In genomic region chr11:43917851-43918250, GRCh38 we compare ENCODE assay signal across 2 cellular contexts.
TF ChIP-seq lines count a peak whose summit lies in the region.

No MANE protein-coding gene starts in this region.

TF ChIP-seq in liver, 16 proteins besides CTCF, POLR2A, EP300 and RAD21:
- peak; percentile 5 for TF ChIP-seq NR2F2 (IDR thresholded peaks at IDR 0.05)
- TF ChIP-seq RXRA (IDR thresholded peaks at IDR 0.05): no peak

TF ChIP-seq in HepG2, 621 proteins besides CTCF, POLR2A, EP300 and RAD21:
- TF ChIP-seq ZNF800 (CRISPR knock-in tag; IDR thresholded peaks at IDR 0.05): no peak
- no peak for TF ChIP-seq CC2D1A (CRISPR knock-in tag; IDR thresholded peaks at IDR 0.05)
- no peak for TF ChIP-seq SATB2 (CRISPR knock-in tag; IDR thresholded peaks at IDR 0.05)
- TF ChIP-seq, protein P1, sequence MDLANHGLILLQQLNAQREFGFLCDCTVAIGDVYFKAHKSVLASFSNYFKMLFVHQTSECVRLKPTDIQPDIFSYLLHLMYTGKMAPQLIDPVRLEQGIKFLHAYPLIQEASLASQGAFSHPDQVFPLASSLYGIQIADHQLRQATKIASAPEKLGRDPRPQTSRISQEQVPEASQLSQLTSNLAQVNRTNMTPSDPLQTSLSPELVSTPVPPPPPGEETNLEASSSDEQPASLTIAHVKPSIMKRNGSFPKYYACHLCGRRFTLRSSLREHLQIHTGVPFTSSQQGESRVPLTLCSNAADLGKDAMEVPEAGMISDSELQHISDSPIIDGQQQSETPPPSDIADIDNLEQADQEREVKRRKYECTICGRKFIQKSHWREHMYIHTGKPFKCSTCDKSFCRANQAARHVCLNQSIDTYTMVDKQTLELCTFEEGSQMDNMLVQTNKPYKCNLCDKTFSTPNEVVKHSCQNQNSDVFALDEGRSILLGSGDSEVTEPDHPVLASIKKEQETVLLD (CRISPR knock-in tag; IDR thresholded peaks at IDR 0.05; ENCODE audit: low read depth): no peak
- TF ChIP-seq, protein P2, sequence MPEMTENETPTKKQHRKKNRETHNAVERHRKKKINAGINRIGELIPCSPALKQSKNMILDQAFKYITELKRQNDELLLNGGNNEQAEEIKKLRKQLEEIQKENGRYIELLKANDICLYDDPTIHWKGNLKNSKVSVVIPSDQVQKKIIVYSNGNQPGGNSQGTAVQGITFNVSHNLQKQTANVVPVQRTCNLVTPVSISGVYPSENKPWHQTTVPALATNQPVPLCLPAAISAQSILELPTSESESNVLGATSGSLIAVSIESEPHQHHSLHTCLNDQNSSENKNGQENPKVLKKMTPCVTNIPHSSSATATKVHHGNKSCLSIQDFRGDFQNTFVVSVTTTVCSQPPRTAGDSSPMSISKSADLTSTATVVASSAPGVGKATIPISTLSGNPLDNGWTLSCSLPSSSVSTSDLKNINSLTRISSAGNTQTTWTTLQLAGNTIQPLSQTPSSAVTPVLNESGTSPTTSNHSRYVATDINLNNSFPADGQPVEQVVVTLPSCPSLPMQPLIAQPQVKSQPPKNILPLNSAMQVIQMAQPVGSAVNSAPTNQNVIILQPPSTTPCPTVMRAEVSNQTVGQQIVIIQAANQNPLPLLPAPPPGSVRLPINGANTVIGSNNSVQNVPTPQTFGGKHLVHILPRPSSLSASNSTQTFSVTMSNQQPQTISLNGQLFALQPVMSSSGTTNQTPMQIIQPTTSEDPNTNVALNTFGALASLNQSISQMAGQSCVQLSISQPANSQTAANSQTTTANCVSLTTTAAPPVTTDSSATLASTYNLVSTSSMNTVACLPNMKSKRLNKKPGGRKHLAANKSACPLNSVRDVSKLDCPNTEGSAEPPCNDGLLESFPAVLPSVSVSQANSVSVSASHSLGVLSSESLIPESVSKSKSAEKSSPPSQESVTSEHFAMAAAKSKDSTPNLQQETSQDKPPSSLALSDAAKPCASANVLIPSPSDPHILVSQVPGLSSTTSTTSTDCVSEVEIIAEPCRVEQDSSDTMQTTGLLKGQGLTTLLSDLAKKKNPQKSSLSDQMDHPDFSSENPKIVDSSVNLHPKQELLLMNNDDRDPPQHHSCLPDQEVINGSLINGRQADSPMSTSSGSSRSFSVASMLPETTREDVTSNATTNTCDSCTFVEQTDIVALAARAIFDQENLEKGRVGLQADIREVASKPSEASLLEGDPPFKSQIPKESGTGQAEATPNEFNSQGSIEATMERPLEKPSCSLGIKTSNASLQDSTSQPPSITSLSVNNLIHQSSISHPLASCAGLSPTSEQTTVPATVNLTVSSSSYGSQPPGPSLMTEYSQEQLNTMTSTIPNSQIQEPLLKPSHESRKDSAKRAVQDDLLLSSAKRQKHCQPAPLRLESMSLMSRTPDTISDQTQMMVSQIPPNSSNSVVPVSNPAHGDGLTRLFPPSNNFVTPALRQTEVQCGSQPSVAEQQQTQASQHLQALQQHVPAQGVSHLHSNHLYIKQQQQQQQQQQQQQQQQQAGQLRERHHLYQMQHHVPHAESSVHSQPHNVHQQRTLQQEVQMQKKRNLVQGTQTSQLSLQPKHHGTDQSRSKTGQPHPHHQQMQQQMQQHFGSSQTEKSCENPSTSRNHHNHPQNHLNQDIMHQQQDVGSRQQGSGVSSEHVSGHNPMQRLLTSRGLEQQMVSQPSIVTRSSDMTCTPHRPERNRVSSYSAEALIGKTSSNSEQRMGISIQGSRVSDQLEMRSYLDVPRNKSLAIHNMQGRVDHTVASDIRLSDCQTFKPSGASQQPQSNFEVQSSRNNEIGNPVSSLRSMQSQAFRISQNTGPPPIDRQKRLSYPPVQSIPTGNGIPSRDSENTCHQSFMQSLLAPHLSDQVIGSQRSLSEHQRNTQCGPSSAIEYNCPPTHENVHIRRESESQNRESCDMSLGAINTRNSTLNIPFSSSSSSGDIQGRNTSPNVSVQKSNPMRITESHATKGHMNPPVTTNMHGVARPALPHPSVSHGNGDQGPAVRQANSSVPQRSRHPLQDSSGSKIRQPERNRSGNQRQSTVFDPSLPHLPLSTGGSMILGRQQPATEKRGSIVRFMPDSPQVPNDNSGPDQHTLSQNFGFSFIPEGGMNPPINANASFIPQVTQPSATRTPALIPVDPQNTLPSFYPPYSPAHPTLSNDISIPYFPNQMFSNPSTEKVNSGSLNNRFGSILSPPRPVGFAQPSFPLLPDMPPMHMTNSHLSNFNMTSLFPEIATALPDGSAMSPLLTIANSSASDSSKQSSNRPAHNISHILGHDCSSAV (CRISPR knock-in tag; IDR thresholded peaks at IDR 0.05; ENCODE audit: borderline replicate concordance): no peak
- TF ChIP-seq CBX5 (CRISPR knock-in tag; IDR thresholded peaks at IDR 0.05; ENCODE audit: borderline replicate concordance): no peak
